In the genomic region with DNA sequence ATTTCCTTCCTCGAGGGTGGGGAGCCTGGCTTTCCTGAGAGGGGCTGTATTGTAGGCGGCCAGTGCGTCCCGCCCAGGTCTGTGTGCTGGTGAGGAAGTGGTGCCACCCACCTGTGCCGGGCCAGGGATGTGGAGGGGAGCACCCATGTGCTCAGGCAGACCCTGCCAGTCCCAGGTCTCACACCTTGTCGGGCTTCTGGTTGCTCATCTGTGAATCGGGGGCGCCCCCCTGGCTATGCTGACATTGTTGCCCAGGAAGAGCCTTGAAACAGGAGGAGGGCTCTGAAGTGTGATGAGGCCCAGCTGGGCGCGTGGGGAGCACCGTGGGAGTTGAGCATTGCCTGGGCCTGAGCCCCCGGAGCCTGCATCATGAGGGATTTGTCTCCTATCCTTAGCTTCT, we compare ENCODE assay signal across 1 cellular context.
TF ChIP-seq lines count a peak whose summit lies in the region.

No MANE protein-coding gene starts in this region.

TF ChIP-seq in HEK293, 187 proteins besides CTCF, POLR2A, EP300 and RAD21 (continued from another document):
- TF ChIP-seq, protein P1, sequence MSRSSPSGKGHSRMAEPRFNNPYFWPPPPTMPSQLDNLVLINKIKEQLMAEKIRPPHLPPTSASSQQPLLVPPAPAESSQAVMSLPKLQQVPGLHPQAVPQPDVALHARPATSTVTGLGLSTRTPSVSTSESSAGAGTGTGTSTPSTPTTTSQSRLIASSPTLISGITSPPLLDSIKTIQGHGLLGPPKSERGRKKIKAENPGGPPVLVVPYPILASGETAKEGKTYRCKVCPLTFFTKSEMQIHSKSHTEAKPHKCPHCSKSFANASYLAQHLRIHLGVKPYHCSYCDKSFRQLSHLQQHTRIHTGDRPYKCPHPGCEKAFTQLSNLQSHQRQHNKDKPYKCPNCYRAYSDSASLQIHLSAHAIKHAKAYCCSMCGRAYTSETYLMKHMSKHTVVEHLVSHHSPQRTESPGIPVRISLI (tag by site-specific recombination; IDR thresholded peaks at IDR 0.05): no peak
- 0 out of 2 replicates have a peak, but pooled peaks have one; percentile 26 for TF ChIP-seq EGR2 (tag by site-specific recombination; IDR thresholded peaks at IDR 0.05; ENCODE audit: low read depth)
- TF ChIP-seq ZNF248 (tag by site-specific recombination; IDR thresholded peaks at IDR 0.05): no peak
